ENCODE assay signal across 11 cellular contexts in genomic region chr20:53897884-53898557, GRCh38.
A peak's percentile ranks its signal among the peaks of the same experiment; 100 is the strongest.
DNase-seq lines count a peak whose midpoint lies in the region; ATAC-seq and TF ChIP-seq lines count a peak whose summit lies in the region.
"Had no signal": no experiment of that assay in that cellular context is flagged by ENCODE, and none has a peak within 500 bp of the region (broad histone marks: within the 10 kb centered on the region; RNA-seq: fewer than 3 reads in every experiment).

No MANE protein-coding gene starts in this region.

- TF ChIP-seq RAD21 in liver (IDR thresholded peaks at IDR 0.05): no peak

- CTCF ChIA-PET in activated naive CD4-positive, alpha-beta T cell treated with anti-CD3 and anti-CD28 coated beads, Interleukin-2, amount 10 ng/mL, durations not matched to agents 7 days and 5 days (lab: Charles Lee): interaction anchor here (1.6 to 3.9 kb wide), 2 partner anchors 13 to 25 kb away, joined by 6 to 12 read pairs; no protein-coding TSS in a partner anchor
- CTCF ChIA-PET in activated CD8-positive, alpha-beta T cell treated with anti-CD3 and anti-CD28 coated beads, Interleukin-2, amount 10 ng/mL, durations not matched to agents 7 days and 5 days (lab: Charles Lee): interaction anchor here (0.9 to 5.7 kb wide), 8 partner anchors 8 to 42 kb away, joined by 3 to 52 read pairs (median 9); no protein-coding TSS in a partner anchor

- H3K4me1 Mint-ChIP-seq in activated naive CD4-positive, alpha-beta T cell treated with anti-CD3 and anti-CD28 coated beads, Interleukin-2, amount 10 ng/mL, durations not matched to agents 7 days and 5 days: peaks cover 62% of the 10 kb centered on the region
- peaks cover 83% of the 10 kb centered on the region for H3K4me1 Mint-ChIP-seq in activated CD8-positive, alpha-beta T cell treated with anti-CD3 and anti-CD28 coated beads, Interleukin-2, amount 10 ng/mL, durations not matched to agents 7 days and 5 days (ENCODE audit: low read depth)

- H3K27me3 Mint-ChIP-seq in activated naive CD4-positive, alpha-beta T cell treated with anti-CD3 and anti-CD28 coated beads, Interleukin-2, amount 10 ng/mL, durations not matched to agents 7 days and 5 days: no peaks in the 10 kb centered on the region
- no peaks in the 10 kb centered on the region for H3K27me3 Mint-ChIP-seq in activated CD8-positive, alpha-beta T cell treated with anti-CD3 and anti-CD28 coated beads, Interleukin-2, amount 10 ng/mL, durations not matched to agents 7 days and 5 days (ENCODE audit: low read depth)

- H3K4me3 ChIP-seq in liver (ENCODE audit: low read depth in 1 of 3, low read length in 3 of 3): no peak overlapping the region
- no peak overlapping the region for H3K4me3 ChIP-seq in subcutaneous abdominal adipose tissue (ENCODE audit: low read depth in 1 of 5, low read length in 5 of 5)

- no peak for DNase-seq in activated naive CD4-positive, alpha-beta T cell treated with anti-CD3 and anti-CD28 coated beads, Interleukin-2, amount 50 U/mL, for 72 hours (ENCODE audit: low spot score in 2 of 2)
- no peak for DNase-seq in activated naive CD4-positive, alpha-beta T cell treated with anti-CD3 and anti-CD28 coated beads, Interleukin-2, amount 10 ng/mL, durations not matched to agents 7 days and 5 days
- no peak for DNase-seq in activated CD8-positive, alpha-beta T cell treated with anti-CD3 and anti-CD28 coated beads, Interleukin-2, amount 10 ng/mL, durations not matched to agents 7 days and 5 days
- DNase-seq in SHP77 treated with DMSO at 0.1 percent for 48 hours (lab: John Stamatoyannopoulos, UW): no peak
- DNase-seq: effector memory CD4-positive, alpha-beta T cell; NCI-H2081; stimulated activated naive CD8-positive, alpha-beta T cell treated with anti-CD3 and anti-CD28 coated beads, Interleukin-15, Interleukin-2, amounts not matched to agents 100 U/mL and 50 U/mL, for 24 hours had no signal

- H3K9ac ChIP-seq in liver (ENCODE audit: low read depth in 1 of 2, low read length in 2 of 2) (no peak overlapping the region), subcutaneous abdominal adipose tissue (ENCODE audit: low read length in 5 of 5) (no peak overlapping the region)

- H3K27ac Mint-ChIP-seq in activated naive CD4-positive, alpha-beta T cell treated with anti-CD3 and anti-CD28 coated beads, Interleukin-2, amount 50 U/mL, for 72 hours: peak overlapping the region; percentile 97 to 99
- H3K27ac Mint-ChIP-seq in activated naive CD4-positive, alpha-beta T cell treated with anti-CD3 and anti-CD28 coated beads, Interleukin-2, amount 10 ng/mL, durations not matched to agents 7 days and 5 days: no peak overlapping the region
- H3K27ac Mint-ChIP-seq in activated CD8-positive, alpha-beta T cell treated with anti-CD3 and anti-CD28 coated beads, Interleukin-2, amount 10 ng/mL, durations not matched to agents 7 days and 5 days: peak overlapping the region; percentile 31

- H3K9me3 ChIP-seq in liver (ENCODE audit: control insufficient read depth in 4 of 4, low read length in 3 of 4) (no peaks in the 10 kb centered on the region), subcutaneous abdominal adipose tissue (ENCODE audit: control insufficient read depth in 5 of 5, low read length in 5 of 5) (no peaks in the 10 kb centered on the region)

- TF ChIP-seq CTCF in liver (IDR thresholded peaks at IDR 0.05; ENCODE audit: low read depth, low read length, missing input control): no peak

- WGBS in liver: 65% methylated on average over 9 of the region's 9 CpGs

- H3K36me3 Mint-ChIP-seq in activated naive CD4-positive, alpha-beta T cell treated with anti-CD3 and anti-CD28 coated beads, Interleukin-2, amount 50 U/mL, for 72 hours: peaks cover 0 to 8% of the 10 kb centered on the region in 2 donors
- H3K36me3 Mint-ChIP-seq in activated naive CD4-positive, alpha-beta T cell treated with anti-CD3 and anti-CD28 coated beads, Interleukin-2, amount 10 ng/mL, durations not matched to agents 7 days and 5 days: no peaks in the 10 kb centered on the region
- H3K36me3 Mint-ChIP-seq in activated CD8-positive, alpha-beta T cell treated with anti-CD3 and anti-CD28 coated beads, Interleukin-2, amount 10 ng/mL, durations not matched to agents 7 days and 5 days (ENCODE audit: low read depth): peaks cover 3% of the 10 kb centered on the region

- no peak overlapping the region for H3K4me3 Mint-ChIP-seq in activated naive CD4-positive, alpha-beta T cell treated with anti-CD3 and anti-CD28 coated beads, Interleukin-2, amount 10 ng/mL, durations not matched to agents 7 days and 5 days
- H3K4me3 Mint-ChIP-seq in activated CD8-positive, alpha-beta T cell treated with anti-CD3 and anti-CD28 coated beads, Interleukin-2, amount 10 ng/mL, durations not matched to agents 7 days and 5 days: no peak overlapping the region

- H3K27me3 ChIP-seq in liver (ENCODE audit: control insufficient read depth in 4 of 4, insufficient read depth in 4 of 4, low read length in 3 of 4) (no peaks in the 10 kb centered on the region), subcutaneous abdominal adipose tissue (ENCODE audit: control insufficient read depth in 5 of 5, insufficient read depth in 4 of 5, low read length in 5 of 5) (no peaks in the 10 kb centered on the region)

- H3K27ac ChIP-seq in liver (ENCODE audit: low read depth in 1 of 2, low read length in 2 of 2): peak overlapping the region; percentile 13 to 43
- peak overlapping the region; percentile 55 for H3K27ac ChIP-seq in subcutaneous abdominal adipose tissue (ENCODE audit: low read depth, low read length)

- peaks cover 0 to 3% of the 10 kb centered on the region in 2 donors for H3K9me3 Mint-ChIP-seq in activated naive CD4-positive, alpha-beta T cell treated with anti-CD3 and anti-CD28 coated beads, Interleukin-2, amount 50 U/mL, for 72 hours
- H3K9me3 Mint-ChIP-seq in activated naive CD4-positive, alpha-beta T cell treated with anti-CD3 and anti-CD28 coated beads, Interleukin-2, amount 10 ng/mL, durations not matched to agents 7 days and 5 days: no peaks in the 10 kb centered on the region
- H3K9me3 Mint-ChIP-seq in activated CD8-positive, alpha-beta T cell treated with anti-CD3 and anti-CD28 coated beads, Interleukin-2, amount 10 ng/mL, durations not matched to agents 7 days and 5 days (ENCODE audit: insufficient read depth): no peaks in the 10 kb centered on the region

- H3K4me1 ChIP-seq in liver (ENCODE audit: control insufficient read depth in 4 of 4, insufficient read depth in 4 of 4, low read length in 3 of 4): peaks cover 0 to 2% (median 0%) of the 10 kb centered on the region in 4 donors
- peaks cover 0 to 40% (median 18%) of the 10 kb centered on the region in 5 donors for H3K4me1 ChIP-seq in subcutaneous abdominal adipose tissue (ENCODE audit: control insufficient read depth in 5 of 5, insufficient read depth in 5 of 5, low read length in 5 of 5)

- POLR2A ChIA-PET in activated CD8-positive, alpha-beta T cell treated with anti-CD3 and anti-CD28 coated beads, Interleukin-2, amount 10 ng/mL, durations not matched to agents 7 days and 5 days (lab: Charles Lee): interaction anchor here (1.0 kb wide), 1 partner anchor 13 kb away, joined by 5 read pairs; no protein-coding TSS in a partner anchor

- ATAC-seq in activated naive CD4-positive, alpha-beta T cell treated with anti-CD3 and anti-CD28 coated beads, Interleukin-2, amount 50 U/mL, for 72 hours: no peak
- no peak for ATAC-seq in activated CD8-positive, alpha-beta T cell treated with anti-CD3 and anti-CD28 coated beads, Interleukin-2, amount 10 ng/mL, durations not matched to agents 7 days and 5 days
- ATAC-seq in GM19395 (IDR thresholded peaks at IDR 0.05; ENCODE audit: unreplicated experiment) (no peak), GM18870 (IDR thresholded peaks at IDR 0.05; ENCODE audit: unreplicated experiment) (no peak)
- ATAC-seq: stimulated activated naive CD8-positive, alpha-beta T cell treated with anti-CD3 and anti-CD28 coated beads, Interleukin-15, Interleukin-2, amounts not matched to agents 100 U/mL and 50 U/mL, for 24 hours had no signal

- H3K36me3 ChIP-seq in liver (ENCODE audit: control insufficient read depth in 4 of 4, insufficient read depth in 3 of 4, low read depth in 1 of 4, low read length in 3 of 4): no peaks in the 10 kb centered on the region
- no peaks in the 10 kb centered on the region for H3K36me3 ChIP-seq in subcutaneous abdominal adipose tissue (ENCODE audit: control insufficient read depth in 5 of 5, insufficient read depth in 5 of 5, low read length in 5 of 5)

TF ChIP-seq in liver, 16 proteins besides CTCF, POLR2A, EP300 and RAD21:
- TF ChIP-seq REST (IDR thresholded peaks at IDR 0.05) (no peak), NR2F2 (IDR thresholded peaks at IDR 0.05) (peak; percentile 30)
